Comparison of ENCODE assay signal across 24 cellular contexts in the genomic region with DNA sequence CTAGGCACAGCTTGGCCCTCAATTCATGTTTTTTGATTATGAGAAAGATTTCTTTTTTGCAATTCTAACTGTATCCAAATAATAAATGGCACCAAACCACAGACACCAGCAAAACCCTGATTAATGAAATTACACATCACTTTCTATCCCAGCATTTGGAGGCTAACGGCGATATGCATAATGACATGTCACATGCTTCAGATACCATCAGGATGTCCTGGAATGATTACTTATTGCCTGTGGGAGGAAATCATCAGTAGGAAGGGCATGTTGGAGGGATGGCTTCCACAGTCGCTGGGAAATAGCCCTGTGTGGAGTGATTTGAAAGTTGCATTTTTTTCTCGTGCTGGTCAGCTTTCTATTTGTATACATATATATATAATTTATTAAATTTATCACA.
"Had no signal": no experiment of that assay in that cellular context is flagged by ENCODE, and none has a peak within 500 bp of the region (broad histone marks: within the 10 kb centered on the region; RNA-seq: fewer than 3 reads in every experiment).

No MANE protein-coding gene starts in this region.

- H3K36me3 ChIP-seq: colonic mucosa, esophagus muscularis mucosa, esophagus squamous epithelium, gastrocnemius medialis, gastroesophageal sphincter, heart left ventricle, heart right ventricle had no signal

- H3K9me3 ChIP-seq: colonic mucosa, esophagus muscularis mucosa, esophagus squamous epithelium, gastrocnemius medialis, gastroesophageal sphincter, heart left ventricle had no signal

- ATAC-seq: effector memory CD8-positive, alpha-beta T cell; esophagus mucosa; foreskin keratinocyte; gastrocnemius medialis; gastroesophageal sphincter; heart left ventricle; heart right ventricle had no signal

- DNase-seq: colonic mucosa; cortex of kidney; dermis blood vessel endothelial cell; dorsolateral prefrontal cortex; effector CD4-positive, alpha-beta T cell; effector CD8-positive, alpha-beta T cell; effector memory CD4-positive, alpha-beta T cell; effector memory CD8-positive, alpha-beta T cell; endodermal cell; erythroblast; esophagus squamous epithelium; foreskin fibroblast; foreskin keratinocyte; foreskin melanocyte; gastrocnemius medialis; glutamatergic neuron; head of caudate nucleus; heart left ventricle; heart right ventricle had no signal

- H3K4me3 ChIP-seq: colonic mucosa, coronary artery, dorsolateral prefrontal cortex, esophagus muscularis mucosa, esophagus squamous epithelium, gastrocnemius medialis, gastroesophageal sphincter, heart left ventricle, heart right ventricle had no signal

- H3K27ac ChIP-seq: colonic mucosa, coronary artery, dorsolateral prefrontal cortex, epithelial cell of prostate, esophagus muscularis mucosa, esophagus squamous epithelium, foreskin keratinocyte, gastrocnemius medialis, gastroesophageal sphincter, heart left ventricle, heart right ventricle had no signal

- H3K27me3 ChIP-seq: colonic mucosa, esophagus squamous epithelium, foreskin keratinocyte, gastrocnemius medialis had no signal

- H3K4me1 ChIP-seq: colonic mucosa, esophagus muscularis mucosa, esophagus squamous epithelium, foreskin keratinocyte, gastrocnemius medialis, gastroesophageal sphincter, heart left ventricle, heart right ventricle had no signal
